11 cellular contexts compared by ENCODE assay signal in genomic region chr21:14630556-14631069, GRCh38.
DNase-seq lines count a peak whose midpoint lies in the region; ATAC-seq, FAIRE-seq and TF ChIP-seq lines count a peak whose summit lies in the region.
"Had no signal": no experiment of that assay in that cellular context is flagged by ENCODE, and none has a peak within 500 bp of the region (broad histone marks: within the 10 kb centered on the region; RNA-seq: fewer than 3 reads in every experiment).

No MANE protein-coding gene starts in this region.

- H3K36me3 Mint-ChIP-seq in nephron progenitor cell (ENCODE audit: low read depth) = no peaks in the 10 kb centered on the region

- no peak overlapping the region for H3K4me3 ChIP-seq in GM12865 (ENCODE audit: low read depth, low read length)

- TF ChIP-seq CTCF in GM12865 (IDR thresholded peaks at IDR 0.05; ENCODE audit: insufficient read depth, low read depth, low read length, missing control alignments) (no peak), nephron progenitor cell (IDR thresholded peaks at IDR 0.05) (no peak)

- H3K27me3 Mint-ChIP-seq in nephron progenitor cell (ENCODE audit: low read depth, poor library complexity) = no peaks in the 10 kb centered on the region

- peak; percentile 65 for ATAC-seq in HG03469 (IDR thresholded peaks at IDR 0.05; ENCODE audit: unreplicated experiment)
- ATAC-seq in GM19328 (IDR thresholded peaks at IDR 0.05; ENCODE audit: unreplicated experiment) = no peak
- ATAC-seq: HepG2 had no signal

- H3K27ac Mint-ChIP-seq in nephron progenitor cell = no peak overlapping the region

- peak; percentile 15 for DNase-seq in GM12865 (ENCODE audit: low read depth)
- DNase-seq in GM19239 (ENCODE audit: insufficient read length, low spot score) = no peak
- peak; percentile 13 for DNase-seq in central memory CD4-positive, alpha-beta T cell
- DNase-seq in nephron progenitor cell = no peak
- no peak for DNase-seq in C1 segment of cervical spinal cord (lab: John Stamatoyannopoulos, UW)
- no peak for DNase-seq in stimulated activated CD4-positive, alpha-beta T cell treated with anti-CD3 and anti-CD28 coated beads, Interleukin-4, amount 100 ng/mL, for 1 hour
- DNase-seq: amygdala, DMS 273 treated with DMSO at 0.1 percent for 48 hours had no signal

- no peaks in the 10 kb centered on the region for H3K4me1 Mint-ChIP-seq in nephron progenitor cell

- H3K4me3 Mint-ChIP-seq in nephron progenitor cell = no peak overlapping the region

- peaks cover 4% of the 10 kb centered on the region for H3K9me3 Mint-ChIP-seq in nephron progenitor cell

- FAIRE-seq in GM19239 (lab: Jason Lieb, UNC) = peak; percentile 66
- FAIRE-seq: HepG2 had no signal

Comparison
In these comparisons a context has a peak if more than half of its experiments do, and no peak if none do; other contexts are left out.
1. DNase-seq: peak in GM12865 (single experiment) and central memory CD4-positive, alpha-beta T cell (single experiment); none in GM19239 (single experiment), nephron progenitor cell (single experiment), C1 segment of cervical spinal cord (0 of 14) and stimulated activated CD4-positive, alpha-beta T cell treated with anti-CD3 and anti-CD28 coated beads, Interleukin-4, amount 100 ng/mL, for 1 hour (single experiment).